2 cellular contexts compared by ENCODE assay signal in genomic region chr2:10571057-10571456, GRCh38.
TF ChIP-seq lines count a peak whose summit lies in the region.

No MANE protein-coding gene starts in this region.

TF ChIP-seq in HepG2, 621 proteins besides CTCF, POLR2A, EP300 and RAD21 (continued from another document):
- TF ChIP-seq NRL (CRISPR knock-in tag; IDR thresholded peaks at IDR 0.05; ENCODE audit: borderline replicate concordance): no peak
- TF ChIP-seq MTA1 (CRISPR knock-in tag; IDR thresholded peaks at IDR 0.05; ENCODE audit: borderline replicate concordance): no peak
- no peak for TF ChIP-seq FOXP1 (IDR thresholded peaks at IDR 0.05)
- TF ChIP-seq FOXP1 (CRISPR knock-in tag; IDR thresholded peaks at IDR 0.05): no peak
- TF ChIP-seq GTF2F1 (IDR thresholded peaks at IDR 0.05; ENCODE audit: low read length): no peak
- TF ChIP-seq NKX3-1 (CRISPR knock-in tag; IDR thresholded peaks at IDR 0.05): no peak
- no peak for TF ChIP-seq POLR2AphosphoS5 (IDR thresholded peaks at IDR 0.05; ENCODE audit: low read depth, low read length)

TF ChIP-seq in HEK293T, 16 proteins besides CTCF, POLR2A, EP300 and RAD21:
- TF ChIP-seq PKNOX1 (IDR thresholded peaks at IDR 0.05): no peak
- no peak for TF ChIP-seq CTBP1 (IDR thresholded peaks at IDR 0.05; ENCODE audit: borderline replicate concordance)
- no peak for TF ChIP-seq ARNT (IDR thresholded peaks at IDR 0.05)
